ENCODE assay signal across 1 cellular context in the genomic region with DNA sequence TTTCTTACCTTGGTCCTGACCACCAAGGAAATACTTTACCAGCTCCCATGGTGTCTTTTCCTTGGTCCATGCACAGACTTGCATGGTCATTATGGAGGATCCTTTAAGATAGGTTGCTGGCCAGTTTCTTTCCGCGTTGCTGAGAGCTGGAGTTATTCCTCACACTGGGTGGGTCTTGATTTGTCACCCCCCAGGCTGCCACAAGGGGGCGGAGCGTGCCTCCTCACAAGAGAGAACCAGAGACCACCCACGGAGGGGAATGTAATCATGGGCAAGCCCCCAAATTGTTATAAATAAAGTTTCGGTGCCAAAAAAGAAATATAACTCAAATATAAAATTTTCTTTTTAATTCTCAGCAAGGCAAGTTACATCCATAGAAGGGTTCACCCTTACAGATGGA.
TF ChIP-seq lines count a peak whose summit lies in the region.

No MANE protein-coding gene starts in this region.

TF ChIP-seq in GM23338, 12 proteins besides CTCF, POLR2A, EP300 and RAD21 (continued from another document):
- TF ChIP-seq, protein P1, sequence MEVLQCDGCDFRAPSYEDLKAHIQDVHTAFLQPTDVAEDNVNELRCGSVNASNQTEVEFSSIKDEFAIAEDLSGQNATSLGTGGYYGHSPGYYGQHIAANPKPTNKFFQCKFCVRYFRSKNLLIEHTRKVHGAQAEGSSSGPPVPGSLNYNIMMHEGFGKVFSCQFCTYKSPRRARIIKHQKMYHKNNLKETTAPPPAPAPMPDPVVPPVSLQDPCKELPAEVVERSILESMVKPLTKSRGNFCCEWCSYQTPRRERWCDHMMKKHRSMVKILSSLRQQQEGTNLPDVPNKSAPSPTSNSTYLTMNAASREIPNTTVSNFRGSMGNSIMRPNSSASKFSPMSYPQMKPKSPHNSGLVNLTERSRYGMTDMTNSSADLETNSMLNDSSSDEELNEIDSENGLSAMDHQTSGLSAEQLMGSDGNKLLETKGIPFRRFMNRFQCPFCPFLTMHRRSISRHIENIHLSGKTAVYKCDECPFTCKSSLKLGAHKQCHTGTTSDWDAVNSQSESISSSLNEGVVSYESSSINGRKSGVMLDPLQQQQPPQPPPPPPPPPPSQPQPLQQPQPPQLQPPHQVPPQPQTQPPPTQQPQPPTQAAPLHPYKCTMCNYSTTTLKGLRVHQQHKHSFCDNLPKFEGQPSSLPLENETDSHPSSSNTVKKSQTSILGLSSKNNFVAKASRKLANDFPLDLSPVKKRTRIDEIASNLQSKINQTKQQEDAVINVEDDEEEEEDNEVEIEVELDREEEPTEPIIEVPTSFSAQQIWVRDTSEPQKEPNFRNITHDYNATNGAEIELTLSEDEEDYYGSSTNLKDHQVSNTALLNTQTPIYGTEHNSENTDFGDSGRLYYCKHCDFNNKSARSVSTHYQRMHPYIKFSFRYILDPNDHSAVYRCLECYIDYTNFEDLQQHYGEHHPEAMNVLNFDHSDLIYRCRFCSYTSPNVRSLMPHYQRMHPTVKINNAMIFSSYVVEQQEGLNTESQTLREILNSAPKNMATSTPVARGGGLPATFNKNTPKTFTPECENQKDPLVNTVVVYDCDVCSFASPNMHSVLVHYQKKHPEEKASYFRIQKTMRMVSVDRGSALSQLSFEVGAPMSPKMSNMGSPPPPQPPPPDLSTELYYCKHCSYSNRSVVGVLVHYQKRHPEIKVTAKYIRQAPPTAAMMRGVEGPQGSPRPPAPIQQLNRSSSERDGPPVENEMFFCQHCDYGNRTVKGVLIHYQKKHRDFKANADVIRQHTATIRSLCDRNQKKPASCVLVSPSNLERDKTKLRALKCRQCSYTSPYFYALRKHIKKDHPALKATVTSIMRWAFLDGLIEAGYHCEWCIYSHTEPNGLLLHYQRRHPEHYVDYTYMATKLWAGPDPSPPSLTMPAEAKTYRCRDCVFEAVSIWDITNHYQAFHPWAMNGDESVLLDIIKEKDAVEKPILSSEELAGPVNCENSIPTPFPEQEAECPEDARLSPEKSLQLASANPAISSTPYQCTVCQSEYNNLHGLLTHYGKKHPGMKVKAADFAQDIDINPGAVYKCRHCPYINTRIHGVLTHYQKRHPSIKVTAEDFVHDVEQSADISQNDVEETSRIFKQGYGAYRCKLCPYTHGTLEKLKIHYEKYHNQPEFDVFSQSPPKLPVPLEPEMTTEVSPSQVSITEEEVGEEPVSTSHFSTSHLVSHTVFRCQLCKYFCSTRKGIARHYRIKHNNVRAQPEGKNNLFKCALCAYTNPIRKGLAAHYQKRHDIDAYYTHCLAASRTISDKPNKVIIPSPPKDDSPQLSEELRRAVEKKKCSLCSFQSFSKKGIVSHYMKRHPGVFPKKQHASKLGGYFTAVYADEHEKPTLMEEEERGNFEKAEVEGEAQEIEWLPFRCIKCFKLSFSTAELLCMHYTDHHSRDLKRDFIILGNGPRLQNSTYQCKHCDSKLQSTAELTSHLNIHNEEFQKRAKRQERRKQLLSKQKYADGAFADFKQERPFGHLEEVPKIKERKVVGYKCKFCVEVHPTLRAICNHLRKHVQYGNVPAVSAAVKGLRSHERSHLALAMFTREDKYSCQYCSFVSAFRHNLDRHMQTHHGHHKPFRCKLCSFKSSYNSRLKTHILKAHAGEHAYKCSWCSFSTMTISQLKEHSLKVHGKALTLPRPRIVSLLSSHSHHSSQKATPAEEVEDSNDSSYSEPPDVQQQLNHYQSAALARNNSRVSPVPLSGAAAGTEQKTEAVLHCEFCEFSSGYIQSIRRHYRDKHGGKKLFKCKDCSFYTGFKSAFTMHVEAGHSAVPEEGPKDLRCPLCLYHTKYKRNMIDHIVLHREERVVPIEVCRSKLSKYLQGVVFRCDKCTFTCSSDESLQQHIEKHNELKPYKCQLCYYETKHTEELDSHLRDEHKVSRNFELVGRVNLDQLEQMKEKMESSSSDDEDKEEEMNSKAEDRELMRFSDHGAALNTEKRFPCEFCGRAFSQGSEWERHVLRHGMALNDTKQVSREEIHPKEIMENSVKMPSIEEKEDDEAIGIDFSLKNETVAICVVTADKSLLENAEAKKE (CRISPR knock-in tag; IDR thresholded peaks at IDR 0.05), result no peak
- TF ChIP-seq ZNF114 (CRISPR knock-in tag; IDR thresholded peaks at IDR 0.05) (no peak), NANOG (IDR thresholded peaks at IDR 0.05; ENCODE audit: borderline replicate concordance) (no peak)
TF ChIP-seq in GM23338: peak in this region for 0.
